Comparison of ENCODE assay signal across 8 cellular contexts in the genomic region with DNA sequence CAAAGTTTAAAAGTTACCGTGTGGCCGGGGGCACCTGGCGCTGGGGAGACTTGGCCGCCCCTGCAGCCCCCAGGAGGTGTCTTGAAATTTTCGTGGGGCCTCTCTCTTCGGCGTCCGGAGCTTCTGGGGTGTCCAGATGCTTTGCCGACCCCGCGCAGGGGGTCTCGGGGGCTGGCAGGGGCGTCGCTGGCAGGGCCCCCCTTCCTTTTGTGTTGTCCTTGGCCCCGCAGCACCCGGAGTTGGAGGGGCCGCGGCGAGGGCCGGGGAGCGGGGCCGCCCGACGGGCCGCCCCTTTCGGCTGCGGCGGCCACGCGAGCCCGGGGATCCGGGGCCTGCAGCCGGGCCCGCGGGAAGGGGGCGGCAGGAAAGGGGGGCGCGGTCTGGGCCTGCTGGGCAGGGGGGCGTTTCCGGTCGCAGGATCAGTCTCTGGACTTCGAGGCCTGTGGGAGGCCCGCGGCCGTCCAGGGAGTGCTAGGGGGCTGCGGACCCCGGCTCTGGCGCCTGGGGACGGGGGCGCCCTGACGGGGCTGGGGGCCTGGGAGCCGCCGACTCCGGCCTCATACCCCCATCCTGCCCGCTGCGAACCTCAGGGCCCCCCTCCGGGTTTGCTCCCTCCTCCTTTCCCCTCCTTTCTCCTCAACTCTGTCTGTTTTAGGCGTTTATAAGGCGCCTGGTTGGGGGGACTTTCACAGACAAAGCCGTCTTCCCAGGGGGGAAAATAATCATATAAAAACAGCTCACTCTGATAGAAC. TPM values are rescaled to one million over a fixed set of nuclear protein-coding genes. Genes with fewer than 3 reads are reported as not detected.
DNase-seq lines count a peak whose midpoint lies in the region; ATAC-seq and TF ChIP-seq lines count a peak whose summit lies in the region.

No MANE protein-coding gene starts in this region.

- H3K36me3 ChIP-seq in Panc1 (ENCODE audit: control insufficient read depth, insufficient read depth, low read length) (peaks cover 4% of the 10 kb centered on the region; the same call in 1 of the 2 replicates), upper lobe of left lung (peaks cover 0 to 3% (median 0%) of the 10 kb centered on the region in 4 donors)

- no peaks in the 10 kb centered on the region for H3K9me3 Mint-ChIP-seq in dendritic cell treated with granulocyte-macrophage colony-stimulating factor and Interleukin-4, amounts not matched to agents 40 ng/mL and 50 ng/mL, for 4 days
- H3K9me3 Mint-ChIP-seq in memory B cell: no peaks in the 10 kb centered on the region

- intact Hi-C loops in Panc1 (cut with micrococcal nuclease; ENCODE audit: unreplicated experiment): no loop called here
- intact Hi-C loops in dendritic cell treated with granulocyte-macrophage colony-stimulating factor and Interleukin-4, amounts not matched to agents 40 ng/mL and 50 ng/mL, for 4 days (cut with micrococcal nuclease): no loop called here

- peaks cover 29% of the 10 kb centered on the region for H3K4me1 Mint-ChIP-seq in dendritic cell treated with granulocyte-macrophage colony-stimulating factor and Interleukin-4, amounts not matched to agents 40 ng/mL and 50 ng/mL, for 4 days (ENCODE audit: low read depth)
- H3K4me1 Mint-ChIP-seq in memory B cell: peaks cover 21% of the 10 kb centered on the region

- peak overlapping the region; percentile 80 for H3K27ac Mint-ChIP-seq in dendritic cell treated with granulocyte-macrophage colony-stimulating factor and Interleukin-4, amounts not matched to agents 40 ng/mL and 50 ng/mL, for 4 days
- H3K27ac Mint-ChIP-seq in memory B cell: peak overlapping the region; percentile 70

- peaks cover 21% of the 10 kb centered on the region for H3K4me1 ChIP-seq in Panc1 (ENCODE audit: control insufficient read depth, insufficient read depth, low read length)
- peaks cover 18 to 38% (median 20%) of the 10 kb centered on the region in 4 donors for H3K4me1 ChIP-seq in upper lobe of left lung

- ATAC-seq in Panc1 (no peak; the same call in 1 of the 2 replicates), memory B cell (ENCODE audit: low read depth) (no peak), upper lobe of left lung (ENCODE audit: low FRiP score in 2 of 2) (peak in 1 of 2 donors; percentile 57), HG02798 (IDR thresholded peaks at IDR 0.05; ENCODE audit: poor library complexity, unreplicated experiment) (no peak), HG03196 (IDR thresholded peaks at IDR 0.05; ENCODE audit: unreplicated experiment) (no peak), GM19328 (IDR thresholded peaks at IDR 0.05; ENCODE audit: unreplicated experiment) (no peak)

- TF ChIP-seq POLR2A in upper lobe of left lung (IDR thresholded peaks at IDR 0.05): no peak

- H3K9me3 ChIP-seq in Panc1 (ENCODE audit: control insufficient read depth, insufficient read depth, low read depth, low read length): no peaks in the 10 kb centered on the region
- no peaks in the 10 kb centered on the region for H3K9me3 ChIP-seq in upper lobe of left lung

- no peak for TF ChIP-seq CTCF in Panc1 (IDR thresholded peaks at IDR 0.05)
- no peak for TF ChIP-seq CTCF in upper lobe of left lung (IDR thresholded peaks at IDR 0.05)

- H3K27ac ChIP-seq in Panc1 (ENCODE audit: low read length) (peak overlapping the region; percentile 93), upper lobe of left lung (peak overlapping the region; percentile 86 to 96 (median 88))

- no peaks in the 10 kb centered on the region for H3K27me3 ChIP-seq in Panc1 (ENCODE audit: control insufficient read depth, insufficient read depth, low read length)
- no peaks in the 10 kb centered on the region for H3K27me3 ChIP-seq in upper lobe of left lung

- H3K27me3 Mint-ChIP-seq in dendritic cell treated with granulocyte-macrophage colony-stimulating factor and Interleukin-4, amounts not matched to agents 40 ng/mL and 50 ng/mL, for 4 days: no peaks in the 10 kb centered on the region
- no peaks in the 10 kb centered on the region for H3K27me3 Mint-ChIP-seq in memory B cell

- H3K4me3 ChIP-seq in Panc1 (ENCODE audit: low read depth in 2 of 2, low read length in 2 of 2) (peak overlapping the region; percentile 51 to 66), upper lobe of left lung (peak overlapping the region; percentile 81 to 96 (median 88))

- H3K36me3 Mint-ChIP-seq in dendritic cell treated with granulocyte-macrophage colony-stimulating factor and Interleukin-4, amounts not matched to agents 40 ng/mL and 50 ng/mL, for 4 days (ENCODE audit: low read depth): peaks cover 15% of the 10 kb centered on the region
- peaks cover 2% of the 10 kb centered on the region for H3K36me3 Mint-ChIP-seq in memory B cell

- no peak for TF ChIP-seq EP300 in upper lobe of left lung (IDR thresholded peaks at IDR 0.05)

- in situ Hi-C loops in Panc1 (cut with HindIII; ENCODE audit: low pct_unique_long_range_greater_than_20kb, low sequenced_read_pairs): no loop called here

- DNase-seq in GM19238 (ENCODE audit: insufficient read length, low spot score) (peak; percentile 28), Panc1 (ENCODE audit: low read depth, low spot score) (no peak), memory B cell (ENCODE audit: low spot score in 2 of 2) (peak in 1 of 2 donors; percentile 36), upper lobe of left lung (peak in 1 of 2 donors; percentile 85)

- CTCF ChIA-PET in Panc1 (lab: Charles Lee): no interaction called here

- WGBS in upper lobe of left lung, 2 donors: 1 to 2% methylated on average over 17 to 36 of the region's 60 CpGs

- BruUV-seq in Panc1 (replicated peaks; lab: Mats Ljungman, UMichigan): no TSS peak

- H3K4me3 Mint-ChIP-seq in dendritic cell treated with granulocyte-macrophage colony-stimulating factor and Interleukin-4, amounts not matched to agents 40 ng/mL and 50 ng/mL, for 4 days: peak overlapping the region; percentile 78
- peak overlapping the region; percentile 78 for H3K4me3 Mint-ChIP-seq in memory B cell

- POLR2A ChIA-PET in Panc1 (lab: Charles Lee): interaction anchor here (1.3 kb wide), 1 partner anchor 14 kb away, joined by 4 read pairs; no protein-coding TSS in a partner anchor

RNA-seq across cellular contexts. Expression of a gene that starts 0.9 kb away (rescaled TPM):
- 62.0 TPM for total RNA-seq in Panc1 (2021; ENCODE audit: unreplicated experiment)
- 68.0 TPM for polyA plus RNA-seq in Panc1 (2012; ENCODE audit: insufficient read length)
- total RNA-seq in upper lobe of left lung: 10 to 100 TPM; 48.2 to 67.4 (median 56.9) TPM

RNA-seq across cellular contexts. Expression of a gene that starts 16.2 kb away (rescaled TPM):
- total RNA-seq in Panc1 (2021; ENCODE audit: unreplicated experiment) (140 TPM), upper lobe of left lung (10 to 100 TPM; 27.0 to 60.8 (median 52.4) TPM)
- polyA plus RNA-seq in Panc1 (2012; ENCODE audit: insufficient read length): 141 TPM
